10 cellular contexts compared by ENCODE assay signal in genomic region chr2:207311316-207312005, GRCh38.
DNase-seq lines count a peak whose midpoint lies in the region; ATAC-seq and TF ChIP-seq lines count a peak whose summit lies in the region.
"Had no signal": no experiment of that assay in that cellular context is flagged by ENCODE, and none has a peak within 500 bp of the region (broad histone marks: within the 10 kb centered on the region; RNA-seq: fewer than 3 reads in every experiment).

No MANE protein-coding gene starts in this region.

- no peak overlapping the region for H3K27ac ChIP-seq in neural progenitor cell
- H3K27ac ChIP-seq: neutrophil had no signal

- TF ChIP-seq CTCF in epithelial cell of esophagus (IDR thresholded peaks at IDR 0.05; ENCODE audit: insufficient read depth, low read depth, low read length, missing control alignments), result no peak
- TF ChIP-seq CTCF in neural progenitor cell (IDR thresholded peaks at IDR 0.05), result no peak

- no peak overlapping the region for H3K9ac ChIP-seq in neural progenitor cell

- H3K79me2 ChIP-seq in neural progenitor cell (ENCODE audit: low read depth), result no peaks in the 10 kb centered on the region

- H3K4me3 Mint-ChIP-seq in neural progenitor cell, result no peak overlapping the region

- H3K27me3 ChIP-seq in neural progenitor cell, result no peaks in the 10 kb centered on the region
- no peaks in the 10 kb centered on the region for H3K27me3 ChIP-seq in H7 (ENCODE audit: control insufficient read depth, insufficient read depth, low read length)
- H3K27me3 ChIP-seq: neutrophil, Peyer's patch had no signal

- no peaks in the 10 kb centered on the region for H3K9me3 ChIP-seq in neural progenitor cell (ENCODE audit: low read depth)
- H3K9me3 ChIP-seq: neutrophil, Peyer's patch had no signal

- DNase-seq in DMS153 (lab: John Stamatoyannopoulos, UW) (peak; percentile 78), SIG-M5 treated with dmso at 0.1 percent for 504 hours (lab: John Stamatoyannopoulos, UW; ENCODE audit: unreplicated experiment) (peak; percentile 76), epithelial cell of esophagus (ENCODE audit: low read depth) (peak; percentile 91), neural progenitor cell (ENCODE audit: low spot score) (no peak), H7 (no peak), NCI-H345 treated with DMSO at 0.1 percent for 48 hours (lab: John Stamatoyannopoulos, UW; ENCODE audit: unreplicated experiment) (no peak)

- no peaks in the 10 kb centered on the region for H3K9me3 Mint-ChIP-seq in neural progenitor cell

- no peaks in the 10 kb centered on the region for H3K36me3 Mint-ChIP-seq in neural progenitor cell

- peaks cover 6% of the 10 kb centered on the region for H3K4me1 ChIP-seq in neural progenitor cell

- H4K20me1 ChIP-seq in neural progenitor cell (ENCODE audit: low read depth), result no peaks in the 10 kb centered on the region

- H3K4me2 ChIP-seq in neural progenitor cell, result no peak overlapping the region

- H3K4me3 ChIP-seq in epithelial cell of esophagus (ENCODE audit: low read length) (no peak overlapping the region), neural progenitor cell (no peak overlapping the region), H7 (ENCODE audit: insufficient read depth, low read depth, low read length) (no peak overlapping the region)
- H3K4me3 ChIP-seq: Peyer's patch had no signal

- ATAC-seq in GM19328 (IDR thresholded peaks at IDR 0.05; ENCODE audit: unreplicated experiment), result peak; percentile 64
- ATAC-seq in HG03354 (IDR thresholded peaks at IDR 0.05; ENCODE audit: poor library complexity, severe bottlenecking, unreplicated experiment), result peak; percentile 90

- no peaks in the 10 kb centered on the region for H3F3A ChIP-seq in neural progenitor cell (ENCODE audit: low read depth)

- H3K4me1 Mint-ChIP-seq in neural progenitor cell, result peaks cover 37% of the 10 kb centered on the region

- H2AFZ ChIP-seq in neural progenitor cell (replicated peaks), result no peak overlapping the region

- peak overlapping the region; percentile 28 for H3K27ac Mint-ChIP-seq in neural progenitor cell

- peaks cover 6% of the 10 kb centered on the region for H3K27me3 Mint-ChIP-seq in neural progenitor cell (ENCODE audit: insufficient read depth, low read depth)

- H3K36me3 ChIP-seq in neural progenitor cell, result no peaks in the 10 kb centered on the region
- H3K36me3 ChIP-seq in H7 (replicated peaks; ENCODE audit: control insufficient read depth, insufficient read depth, low read length), result no peaks in the 10 kb centered on the region
- H3K36me3 ChIP-seq: neutrophil, Peyer's patch had no signal

Comparison
In these comparisons a context has a peak if more than half of its experiments do, and no peak if none do; other contexts are left out.
1. DNase-seq: peak in DMS153 (single experiment), SIG-M5 treated with dmso at 0.1 percent for 504 hours (single experiment) and epithelial cell of esophagus (single experiment); none in neural progenitor cell (single experiment), H7 (single experiment) and NCI-H345 treated with DMSO at 0.1 percent for 48 hours (single experiment).